8 cellular contexts compared by ENCODE assay signal in the genomic region with DNA sequence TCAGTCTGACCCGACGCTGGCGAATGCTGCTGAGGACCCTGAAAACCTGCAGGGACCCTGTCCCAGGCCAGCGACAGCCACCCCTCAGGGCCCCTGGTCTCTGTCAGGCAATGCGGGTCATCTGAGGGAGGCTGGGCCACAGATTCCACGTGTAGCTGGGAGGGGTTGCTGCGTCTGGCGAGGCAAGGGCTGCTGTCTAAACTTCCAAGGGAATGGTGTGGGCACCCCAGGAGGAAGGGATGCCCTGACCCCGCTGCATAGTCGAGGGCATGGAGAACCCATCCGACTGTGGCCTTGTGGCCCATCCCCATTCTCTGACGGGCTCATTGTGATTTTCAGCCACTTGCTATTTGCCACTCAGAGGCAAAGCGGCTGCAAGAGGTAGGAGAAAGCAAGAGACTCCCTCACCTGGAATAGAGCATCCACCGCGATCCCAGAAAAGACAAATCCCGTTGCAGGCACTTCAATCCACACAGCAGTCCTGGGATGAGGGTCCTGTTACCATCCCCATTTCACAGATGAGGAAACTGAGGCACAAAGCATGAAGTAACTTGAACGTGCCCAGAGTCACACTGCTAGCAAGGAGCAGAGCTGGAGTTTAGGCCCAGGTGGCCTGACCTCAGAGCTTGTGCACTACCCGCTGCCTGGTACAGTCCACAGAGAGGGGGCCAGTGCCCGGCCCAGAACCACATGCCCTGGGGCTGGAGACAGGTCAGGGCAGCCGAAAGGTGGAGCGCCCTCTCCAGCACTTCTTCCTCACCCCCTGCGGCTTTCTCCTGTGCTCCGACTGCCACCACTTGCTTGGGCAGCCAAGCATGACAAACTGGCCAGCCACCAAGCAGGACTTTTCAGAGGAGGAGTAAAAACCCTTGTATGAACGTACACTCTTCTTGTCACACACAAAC.
A peak's percentile ranks its signal among the peaks of the same experiment; 100 is the strongest.
DNase-seq lines count a peak whose midpoint lies in the region; ATAC-seq and TF ChIP-seq lines count a peak whose summit lies in the region.

No MANE protein-coding gene starts in this region.

- H3K4me1 Mint-ChIP-seq in T-helper 2 cell treated with Interferon-gamma antibody and Interleukin-4, amounts not matched to agents 5 μg/mL and 100 μg/mL, for 36 hours (ENCODE audit: low read depth) = peaks cover 68% of the 10 kb centered on the region

- H3K27me3 Mint-ChIP-seq in T-helper 2 cell treated with Interferon-gamma antibody and Interleukin-4, amounts not matched to agents 5 μg/mL and 100 μg/mL, for 36 hours (ENCODE audit: low read depth) = no peaks in the 10 kb centered on the region

- H3K4me3 Mint-ChIP-seq in T-helper 2 cell treated with Interferon-gamma antibody and Interleukin-4, amounts not matched to agents 5 μg/mL and 100 μg/mL, for 36 hours = no peak overlapping the region

- no peaks in the 10 kb centered on the region for H3K27me3 ChIP-seq in right cardiac atrium (ENCODE audit: control insufficient read depth, insufficient read depth)

- H3K9me3 Mint-ChIP-seq in T-helper 2 cell treated with Interferon-gamma antibody and Interleukin-4, amounts not matched to agents 5 μg/mL and 100 μg/mL, for 36 hours = no peaks in the 10 kb centered on the region

- no peaks in the 10 kb centered on the region for H3K9me3 ChIP-seq in right cardiac atrium (ENCODE audit: control insufficient read depth, low read length)

- no peak overlapping the region for H3K4me3 ChIP-seq in right cardiac atrium (ENCODE audit: low read length)

- peak overlapping the region; percentile 68 for H3K27ac Mint-ChIP-seq in T-helper 2 cell treated with Interferon-gamma antibody and Interleukin-4, amounts not matched to agents 5 μg/mL and 100 μg/mL, for 36 hours

- peak overlapping the region; percentile 5 for H3K27ac ChIP-seq in right cardiac atrium (ENCODE audit: low read length)
- H3K27ac ChIP-seq in substantia nigra (ENCODE audit: low read depth, low read length, poor library complexity, severe bottlenecking) = peak overlapping the region; percentile 43

- DNase-seq in T-helper 2 cell treated with Interferon-gamma antibody and Interleukin-4, amounts not matched to agents 5 μg/mL and 100 μg/mL, for 36 hours (ENCODE audit: low spot score) = no peak
- DNase-seq in T-helper 2 cell (no peak), right cardiac atrium (peak in 1 of 3 donors; percentile 54), substantia nigra (lab: John Stamatoyannopoulos, UW) (peak in 2 of 49 donors; percentile 14 to 39), NCI-H446 treated with DMSO at 0.1 percent for 48 hours (lab: John Stamatoyannopoulos, UW) (no peak), NCI-H2171 (lab: John Stamatoyannopoulos, UW) (no peak)

- intact Hi-C loops in right cardiac atrium (cut with DNase I) = loop anchor here (5.0 to 10.0 kb wide), 4 partner anchors 107 to 147 kb away; no protein-coding TSS in a partner anchor

- 85% methylated on average over 24 of the region's 24 CpGs for WGBS in right cardiac atrium

- peaks cover 12% of the 10 kb centered on the region for H3K4me1 ChIP-seq in right cardiac atrium (ENCODE audit: control insufficient read depth, insufficient read depth, low read length)

- peak; percentile 1 for ATAC-seq in SK-N-SH treated with all-trans-retinoic acid at 6 μM for 48 hours
- ATAC-seq in right cardiac atrium = no peak
- no peak for ATAC-seq in HG02938 (IDR thresholded peaks at IDR 0.05; ENCODE audit: unreplicated experiment)

- peaks cover 76% of the 10 kb centered on the region for H3K36me3 Mint-ChIP-seq in T-helper 2 cell treated with Interferon-gamma antibody and Interleukin-4, amounts not matched to agents 5 μg/mL and 100 μg/mL, for 36 hours (ENCODE audit: low read depth)

TF ChIP-seq in SK-N-SH treated with all-trans-retinoic acid at 6 μM for 48 hours, 23 proteins besides CTCF, POLR2A, EP300 and RAD21:
- no peak for TF ChIP-seq CSDC2 (CRISPR knock-in tag; IDR thresholded peaks at IDR 0.05)
- TF ChIP-seq, protein P1, sequence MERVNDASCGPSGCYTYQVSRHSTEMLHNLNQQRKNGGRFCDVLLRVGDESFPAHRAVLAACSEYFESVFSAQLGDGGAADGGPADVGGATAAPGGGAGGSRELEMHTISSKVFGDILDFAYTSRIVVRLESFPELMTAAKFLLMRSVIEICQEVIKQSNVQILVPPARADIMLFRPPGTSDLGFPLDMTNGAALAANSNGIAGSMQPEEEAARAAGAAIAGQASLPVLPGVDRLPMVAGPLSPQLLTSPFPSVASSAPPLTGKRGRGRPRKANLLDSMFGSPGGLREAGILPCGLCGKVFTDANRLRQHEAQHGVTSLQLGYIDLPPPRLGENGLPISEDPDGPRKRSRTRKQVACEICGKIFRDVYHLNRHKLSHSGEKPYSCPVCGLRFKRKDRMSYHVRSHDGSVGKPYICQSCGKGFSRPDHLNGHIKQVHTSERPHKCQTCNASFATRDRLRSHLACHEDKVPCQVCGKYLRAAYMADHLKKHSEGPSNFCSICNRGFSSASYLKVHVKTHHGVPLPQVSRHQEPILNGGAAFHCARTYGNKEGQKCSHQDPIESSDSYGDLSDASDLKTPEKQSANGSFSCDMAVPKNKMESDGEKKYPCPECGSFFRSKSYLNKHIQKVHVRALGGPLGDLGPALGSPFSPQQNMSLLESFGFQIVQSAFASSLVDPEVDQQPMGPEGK (CRISPR knock-in tag; IDR thresholded peaks at IDR 0.05; ENCODE audit: borderline replicate concordance) = 0 out of 2 replicates have a peak, but pooled peaks have one; percentile 4
